Comparison of ENCODE assay signal across 1 cellular context in genomic region chr2:25514043-25514627, GRCh38.
TF ChIP-seq lines count a peak whose summit lies in the region.

No MANE protein-coding gene starts in this region.

TF ChIP-seq in GM23338, 12 proteins besides CTCF, POLR2A, EP300 and RAD21 (continued from another document):
- TF ChIP-seq, protein P1, sequence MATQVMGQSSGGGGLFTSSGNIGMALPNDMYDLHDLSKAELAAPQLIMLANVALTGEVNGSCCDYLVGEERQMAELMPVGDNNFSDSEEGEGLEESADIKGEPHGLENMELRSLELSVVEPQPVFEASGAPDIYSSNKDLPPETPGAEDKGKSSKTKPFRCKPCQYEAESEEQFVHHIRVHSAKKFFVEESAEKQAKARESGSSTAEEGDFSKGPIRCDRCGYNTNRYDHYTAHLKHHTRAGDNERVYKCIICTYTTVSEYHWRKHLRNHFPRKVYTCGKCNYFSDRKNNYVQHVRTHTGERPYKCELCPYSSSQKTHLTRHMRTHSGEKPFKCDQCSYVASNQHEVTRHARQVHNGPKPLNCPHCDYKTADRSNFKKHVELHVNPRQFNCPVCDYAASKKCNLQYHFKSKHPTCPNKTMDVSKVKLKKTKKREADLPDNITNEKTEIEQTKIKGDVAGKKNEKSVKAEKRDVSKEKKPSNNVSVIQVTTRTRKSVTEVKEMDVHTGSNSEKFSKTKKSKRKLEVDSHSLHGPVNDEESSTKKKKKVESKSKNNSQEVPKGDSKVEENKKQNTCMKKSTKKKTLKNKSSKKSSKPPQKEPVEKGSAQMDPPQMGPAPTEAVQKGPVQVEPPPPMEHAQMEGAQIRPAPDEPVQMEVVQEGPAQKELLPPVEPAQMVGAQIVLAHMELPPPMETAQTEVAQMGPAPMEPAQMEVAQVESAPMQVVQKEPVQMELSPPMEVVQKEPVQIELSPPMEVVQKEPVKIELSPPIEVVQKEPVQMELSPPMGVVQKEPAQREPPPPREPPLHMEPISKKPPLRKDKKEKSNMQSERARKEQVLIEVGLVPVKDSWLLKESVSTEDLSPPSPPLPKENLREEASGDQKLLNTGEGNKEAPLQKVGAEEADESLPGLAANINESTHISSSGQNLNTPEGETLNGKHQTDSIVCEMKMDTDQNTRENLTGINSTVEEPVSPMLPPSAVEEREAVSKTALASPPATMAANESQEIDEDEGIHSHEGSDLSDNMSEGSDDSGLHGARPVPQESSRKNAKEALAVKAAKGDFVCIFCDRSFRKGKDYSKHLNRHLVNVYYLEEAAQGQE (IDR thresholded peaks at IDR 0.05; ENCODE audit: unreplicated experiment): no peak
- TF ChIP-seq STAT1 (IDR thresholded peaks at IDR 0.05; ENCODE audit: unreplicated experiment) (no peak), ZNF331 (CRISPR knock-in tag; IDR thresholded peaks at IDR 0.05; ENCODE audit: low read depth) (no peak), JUNB (IDR thresholded peaks at IDR 0.05; ENCODE audit: unreplicated experiment) (no peak)
